Comparison of ENCODE assay signal across 1 cellular context in the genomic region with DNA sequence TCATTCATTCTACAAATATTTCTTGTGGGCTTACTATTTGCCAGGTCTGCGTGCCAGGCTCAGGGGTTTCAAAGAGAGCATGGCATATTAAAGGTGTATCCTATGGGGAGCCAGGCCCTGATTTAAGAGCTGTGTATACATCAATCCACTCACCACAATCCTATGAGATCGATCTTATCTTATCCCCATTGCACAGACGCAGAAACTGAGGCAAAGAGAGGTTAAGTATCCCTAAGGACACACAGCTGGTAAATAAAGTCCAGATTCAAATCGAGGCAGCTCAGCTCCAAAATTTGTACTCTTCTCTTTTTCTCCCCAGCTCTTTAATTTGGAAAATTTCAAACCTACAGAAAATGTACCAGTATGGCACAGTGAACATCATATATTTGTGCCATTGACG.
TF ChIP-seq lines count a peak whose summit lies in the region.

No MANE protein-coding gene starts in this region.

TF ChIP-seq in HepG2, 621 proteins besides CTCF, POLR2A, EP300 and RAD21:
- TF ChIP-seq, protein P1, sequence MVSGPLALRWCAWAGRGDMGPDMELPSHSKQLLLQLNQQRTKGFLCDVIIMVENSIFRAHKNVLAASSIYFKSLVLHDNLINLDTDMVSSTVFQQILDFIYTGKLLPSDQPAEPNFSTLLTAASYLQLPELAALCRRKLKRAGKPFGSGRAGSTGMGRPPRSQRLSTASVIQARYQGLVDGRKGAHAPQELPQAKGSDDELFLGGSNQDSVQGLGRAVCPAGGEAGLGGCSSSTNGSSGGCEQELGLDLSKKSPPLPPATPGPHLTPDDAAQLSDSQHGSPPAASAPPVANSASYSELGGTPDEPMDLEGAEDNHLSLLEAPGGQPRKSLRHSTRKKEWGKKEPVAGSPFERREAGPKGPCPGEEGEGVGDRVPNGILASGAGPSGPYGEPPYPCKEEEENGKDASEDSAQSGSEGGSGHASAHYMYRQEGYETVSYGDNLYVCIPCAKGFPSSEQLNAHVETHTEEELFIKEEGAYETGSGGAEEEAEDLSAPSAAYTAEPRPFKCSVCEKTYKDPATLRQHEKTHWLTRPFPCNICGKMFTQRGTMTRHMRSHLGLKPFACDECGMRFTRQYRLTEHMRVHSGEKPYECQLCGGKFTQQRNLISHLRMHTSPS (CRISPR knock-in tag; IDR thresholded peaks at IDR 0.05; ENCODE audit: low read depth): no peak
- TF ChIP-seq ZNF629 (CRISPR knock-in tag; conservative IDR thresholded peaks at IDR 0.05): peak; percentile 82
TF ChIP-seq in HepG2: peak in this region for 1.
